Comparison of ENCODE assay signal across 8 cellular contexts in the genomic region with DNA sequence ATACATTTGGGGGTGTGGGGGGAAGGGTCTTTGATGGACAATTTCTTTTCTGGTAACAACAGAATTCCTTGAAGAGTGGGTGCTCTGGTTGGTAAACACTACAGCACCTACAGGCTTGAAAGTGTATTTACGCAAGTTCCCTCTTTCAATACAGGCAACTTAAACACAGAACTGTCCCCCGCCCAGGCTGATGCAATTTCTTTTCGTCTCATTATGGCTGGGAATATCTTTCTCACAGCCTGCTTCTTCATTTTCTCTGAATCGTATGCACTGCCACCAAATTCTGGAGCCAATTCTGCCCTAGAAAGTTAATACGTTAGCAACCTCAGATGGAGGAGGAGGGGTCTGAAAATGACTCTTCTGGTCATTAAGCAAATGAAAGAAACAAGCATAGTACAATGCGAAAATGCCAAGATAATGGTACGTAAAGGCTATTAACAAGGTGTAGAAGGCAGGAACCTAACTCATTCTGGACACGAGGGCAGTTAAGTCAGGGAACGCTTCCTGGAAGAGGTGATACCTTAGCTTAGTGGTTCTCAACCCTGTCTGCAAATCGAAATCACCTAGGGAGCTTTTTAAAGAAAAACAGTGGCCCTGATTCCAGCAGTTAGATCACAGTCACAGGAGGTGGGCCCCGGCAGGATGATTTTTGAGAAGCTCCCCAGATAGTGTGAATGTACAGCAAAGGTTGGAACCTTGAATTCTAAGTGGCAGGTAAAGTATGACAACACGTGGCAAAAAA. TPM values are rescaled to one million over a fixed set of nuclear protein-coding genes. Genes with fewer than 3 reads are reported as not detected.
DNase-seq lines count a peak whose midpoint lies in the region; ATAC-seq and TF ChIP-seq lines count a peak whose summit lies in the region.

No MANE protein-coding gene starts in this region.

- no peak for TF ChIP-seq CTCF in breast epithelium (IDR thresholded peaks at IDR 0.05)
- TF ChIP-seq CTCF in liver (IDR thresholded peaks at IDR 0.05; ENCODE audit: low read depth, low read length, missing input control) = no peak

- peak overlapping the region; percentile 91 for H3K9ac ChIP-seq in BLaER1
- H3K9ac ChIP-seq in liver (ENCODE audit: low read depth in 1 of 2, low read length in 2 of 2) = peak overlapping the region; percentile 87 to 97

- H3K27ac ChIP-seq in BLaER1 = peak overlapping the region; percentile 95
- H3K27ac ChIP-seq in breast epithelium = peak overlapping the region; percentile 93 to 97
- peak overlapping the region; percentile 88 to 91 for H3K27ac ChIP-seq in liver (ENCODE audit: low read depth in 1 of 2, low read length in 2 of 2)
- peak overlapping the region; percentile 64 for H3K27ac ChIP-seq in temporal lobe (ENCODE audit: low read depth, low read length)

- intact Hi-C loops in breast epithelium (cut with DNase I; ENCODE audit: low total_unique reads) = no loop called here

- H3K36me3 ChIP-seq in BLaER1 (peaks cover 13% of the 10 kb centered on the region), breast epithelium (no peaks in the 10 kb centered on the region), liver (ENCODE audit: control insufficient read depth in 4 of 4, insufficient read depth in 3 of 4, low read depth in 1 of 4, low read length in 3 of 4) (peaks cover 0 to 7% (median under 1%) of the 10 kb centered on the region in 4 donors)

- H3K4me2 ChIP-seq in BLaER1 = peak overlapping the region; percentile 78

- H3K4me3 ChIP-seq in BLaER1 = peak overlapping the region; percentile 71
- H3K4me3 ChIP-seq in breast epithelium = peak overlapping the region; percentile 69 to 88 (median 72)
- peak overlapping the region; percentile 65 to 94 (median 69) for H3K4me3 ChIP-seq in liver (ENCODE audit: low read depth in 1 of 3, low read length in 3 of 3)

- no peaks in the 10 kb centered on the region for H3K9me3 ChIP-seq in BLaER1
- no peaks in the 10 kb centered on the region for H3K9me3 ChIP-seq in breast epithelium
- H3K9me3 ChIP-seq in liver (ENCODE audit: control insufficient read depth in 4 of 4, low read length in 3 of 4) = no peaks in the 10 kb centered on the region

- H3K4me1 ChIP-seq in BLaER1 (peaks cover 22% of the 10 kb centered on the region), breast epithelium (no peaks in the 10 kb centered on the region), liver (ENCODE audit: control insufficient read depth in 4 of 4, insufficient read depth in 4 of 4, low read length in 3 of 4) (peaks cover 0 to 14% (median 9%) of the 10 kb centered on the region in 4 donors)

- DNase-seq in OCI-M1 (lab: John Stamatoyannopoulos, UW) = peak; percentile 93
- no peak for DNase-seq in breast epithelium (ENCODE audit: low spot score in 2 of 2)
- no peak for DNase-seq in epidermal melanocyte (ENCODE audit: insufficient read length, low spot score)

- ATAC-seq in GM18508 (IDR thresholded peaks at IDR 0.05; ENCODE audit: insufficient read depth, unreplicated experiment) = peak; percentile 41
- ATAC-seq in HG02973 (IDR thresholded peaks at IDR 0.05; ENCODE audit: unreplicated experiment) = peak; percentile 48

- 39% methylated on average over 12 of the region's 12 CpGs for WGBS in liver

- no peaks in the 10 kb centered on the region for H4K20me1 ChIP-seq in BLaER1

- TF ChIP-seq RAD21 in liver (IDR thresholded peaks at IDR 0.05) = no peak

- no peaks in the 10 kb centered on the region for H3K27me3 ChIP-seq in BLaER1
- H3K27me3 ChIP-seq in breast epithelium = no peaks in the 10 kb centered on the region
- H3K27me3 ChIP-seq in liver (ENCODE audit: control insufficient read depth in 4 of 4, insufficient read depth in 4 of 4, low read length in 3 of 4) = no peaks in the 10 kb centered on the region

- TF ChIP-seq POLR2A in breast epithelium (IDR thresholded peaks at IDR 0.05) = no peak

TF ChIP-seq in liver, 16 proteins besides CTCF, POLR2A, EP300 and RAD21:
- no peak for TF ChIP-seq SP1 (IDR thresholded peaks at IDR 0.05)
- no peak for TF ChIP-seq RXRA (IDR thresholded peaks at IDR 0.05)
- TF ChIP-seq, protein P1, sequence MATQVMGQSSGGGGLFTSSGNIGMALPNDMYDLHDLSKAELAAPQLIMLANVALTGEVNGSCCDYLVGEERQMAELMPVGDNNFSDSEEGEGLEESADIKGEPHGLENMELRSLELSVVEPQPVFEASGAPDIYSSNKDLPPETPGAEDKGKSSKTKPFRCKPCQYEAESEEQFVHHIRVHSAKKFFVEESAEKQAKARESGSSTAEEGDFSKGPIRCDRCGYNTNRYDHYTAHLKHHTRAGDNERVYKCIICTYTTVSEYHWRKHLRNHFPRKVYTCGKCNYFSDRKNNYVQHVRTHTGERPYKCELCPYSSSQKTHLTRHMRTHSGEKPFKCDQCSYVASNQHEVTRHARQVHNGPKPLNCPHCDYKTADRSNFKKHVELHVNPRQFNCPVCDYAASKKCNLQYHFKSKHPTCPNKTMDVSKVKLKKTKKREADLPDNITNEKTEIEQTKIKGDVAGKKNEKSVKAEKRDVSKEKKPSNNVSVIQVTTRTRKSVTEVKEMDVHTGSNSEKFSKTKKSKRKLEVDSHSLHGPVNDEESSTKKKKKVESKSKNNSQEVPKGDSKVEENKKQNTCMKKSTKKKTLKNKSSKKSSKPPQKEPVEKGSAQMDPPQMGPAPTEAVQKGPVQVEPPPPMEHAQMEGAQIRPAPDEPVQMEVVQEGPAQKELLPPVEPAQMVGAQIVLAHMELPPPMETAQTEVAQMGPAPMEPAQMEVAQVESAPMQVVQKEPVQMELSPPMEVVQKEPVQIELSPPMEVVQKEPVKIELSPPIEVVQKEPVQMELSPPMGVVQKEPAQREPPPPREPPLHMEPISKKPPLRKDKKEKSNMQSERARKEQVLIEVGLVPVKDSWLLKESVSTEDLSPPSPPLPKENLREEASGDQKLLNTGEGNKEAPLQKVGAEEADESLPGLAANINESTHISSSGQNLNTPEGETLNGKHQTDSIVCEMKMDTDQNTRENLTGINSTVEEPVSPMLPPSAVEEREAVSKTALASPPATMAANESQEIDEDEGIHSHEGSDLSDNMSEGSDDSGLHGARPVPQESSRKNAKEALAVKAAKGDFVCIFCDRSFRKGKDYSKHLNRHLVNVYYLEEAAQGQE (IDR thresholded peaks at IDR 0.05) = no peak
- no peak for TF ChIP-seq YY1 (IDR thresholded peaks at IDR 0.05)
- TF ChIP-seq EGR1 (IDR thresholded peaks at IDR 0.05; ENCODE audit: low read depth in 2 of 2) = no peak
- TF ChIP-seq, protein P2, sequence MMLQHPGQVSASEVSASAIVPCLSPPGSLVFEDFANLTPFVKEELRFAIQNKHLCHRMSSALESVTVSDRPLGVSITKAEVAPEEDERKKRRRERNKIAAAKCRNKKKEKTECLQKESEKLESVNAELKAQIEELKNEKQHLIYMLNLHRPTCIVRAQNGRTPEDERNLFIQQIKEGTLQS (IDR thresholded peaks at IDR 0.05) = no peak
- TF ChIP-seq, protein P3, sequence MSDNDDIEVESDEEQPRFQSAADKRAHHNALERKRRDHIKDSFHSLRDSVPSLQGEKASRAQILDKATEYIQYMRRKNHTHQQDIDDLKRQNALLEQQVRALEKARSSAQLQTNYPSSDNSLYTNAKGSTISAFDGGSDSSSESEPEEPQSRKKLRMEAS (IDR thresholded peaks at IDR 0.05) = no peak
- TF ChIP-seq, protein P4, sequence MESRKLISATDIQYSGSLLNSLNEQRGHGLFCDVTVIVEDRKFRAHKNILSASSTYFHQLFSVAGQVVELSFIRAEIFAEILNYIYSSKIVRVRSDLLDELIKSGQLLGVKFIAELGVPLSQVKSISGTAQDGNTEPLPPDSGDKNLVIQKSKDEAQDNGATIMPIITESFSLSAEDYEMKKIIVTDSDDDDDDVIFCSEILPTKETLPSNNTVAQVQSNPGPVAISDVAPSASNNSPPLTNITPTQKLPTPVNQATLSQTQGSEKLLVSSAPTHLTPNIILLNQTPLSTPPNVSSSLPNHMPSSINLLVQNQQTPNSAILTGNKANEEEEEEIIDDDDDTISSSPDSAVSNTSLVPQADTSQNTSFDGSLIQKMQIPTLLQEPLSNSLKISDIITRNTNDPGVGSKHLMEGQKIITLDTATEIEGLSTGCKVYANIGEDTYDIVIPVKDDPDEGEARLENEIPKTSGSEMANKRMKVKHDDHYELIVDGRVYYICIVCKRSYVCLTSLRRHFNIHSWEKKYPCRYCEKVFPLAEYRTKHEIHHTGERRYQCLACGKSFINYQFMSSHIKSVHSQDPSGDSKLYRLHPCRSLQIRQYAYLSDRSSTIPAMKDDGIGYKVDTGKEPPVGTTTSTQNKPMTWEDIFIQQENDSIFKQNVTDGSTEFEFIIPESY (IDR thresholded peaks at IDR 0.05) = no peak
- TF ChIP-seq HNF4G (IDR thresholded peaks at IDR 0.05) = no peak
- no peak for TF ChIP-seq HNF4A (conservative IDR thresholded peaks at IDR 0.05)
- no peak for TF ChIP-seq GABPA (IDR thresholded peaks at IDR 0.05 in 1 of 2, conservative IDR thresholded peaks at IDR 0.05 in 1 of 2)
- no peak for TF ChIP-seq JUND (IDR thresholded peaks at IDR 0.05)
- TF ChIP-seq TAF1 (conservative IDR thresholded peaks at IDR 0.05) = no peak

RNA-seq across cellular contexts. Expression of a gene that starts 1.0 kb away (rescaled TPM):
- total RNA-seq in breast epithelium (10 to 100 TPM; 16.7 to 29.3 (median 21.1) TPM), liver (10 to 100 TPM; 36.7 to 38.4 TPM), temporal lobe (9.1 TPM)
- polyA plus RNA-seq in liver = 10 to 100 TPM; 12.9 to 34.6 TPM
